In the genomic region with DNA sequence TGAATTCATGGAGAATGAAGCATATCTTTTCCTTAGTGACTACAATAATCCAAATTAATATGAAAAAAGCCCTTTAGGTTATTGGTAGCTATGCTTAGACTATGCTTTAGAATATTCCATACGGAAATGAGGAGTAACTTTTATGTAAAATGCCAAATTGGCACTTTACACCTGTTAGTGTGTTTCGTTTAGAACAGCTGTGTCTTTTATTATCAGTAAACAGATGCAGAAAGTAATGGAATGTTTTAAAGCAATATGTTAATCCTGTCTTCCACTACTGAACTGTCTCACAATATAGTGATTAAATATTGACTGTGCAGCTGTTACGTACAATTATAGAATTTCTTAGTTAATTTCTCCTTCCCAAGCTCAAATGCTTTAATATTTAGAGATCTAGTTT, we compare ENCODE assay signal across 34 cellular contexts.
"Had no signal": no experiment of that assay in that cellular context is flagged by ENCODE, and none has a peak within 500 bp of the region (broad histone marks: within the 10 kb centered on the region; RNA-seq: fewer than 3 reads in every experiment).

No MANE protein-coding gene starts in this region.

- H3K27ac ChIP-seq: brain microvascular endothelial cell, coronary artery, dorsolateral prefrontal cortex, foreskin keratinocyte, gastrocnemius medialis, heart right ventricle, WERI-Rb-1 had no signal

- H3K36me3 ChIP-seq: brain microvascular endothelial cell, gastrocnemius medialis, heart right ventricle, WERI-Rb-1 had no signal

- FAIRE-seq: astrocyte, bronchial epithelial cell had no signal

- H3K4me3 Mint-ChIP-seq: activated B cell treated with CpG ODN at 0.5 μM for 24 hours; activated CD8-positive, alpha-beta T cell treated with anti-CD3 and anti-CD28 coated beads for 36 hours; activated naive CD8-positive, alpha-beta T cell; activated T-cell treated with anti-CD3 and anti-CD28 coated beads, Interleukin-2, amount 50 U/mL, for 4 hours; activated T-helper 17 cell treated with anti-CD3 and anti-CD28 coated beads, Interleukin-2, amount 50 U/mL, for 72 hours; central memory CD8-positive, alpha-beta T cell; dendritic cell treated with granulocyte-macrophage colony-stimulating factor and Interleukin-4, amounts not matched to agents 40 ng/mL and 50 ng/mL, for 4 days; endodermal cell; T-helper 1 cell treated with Interleukin-12 subunit alpha and Interleukin-12 subunit beta and Interleukin-4 antibody, amounts not matched to agents 30 μg/mL and 1 μg/mL, for 36 hours; T-helper 2 cell treated with Interferon-gamma antibody and Interleukin-4, amounts not matched to agents 5 μg/mL and 100 μg/mL, for 36 hours had no signal

- H3K9me3 ChIP-seq: gastrocnemius medialis had no signal

- H3K27me3 Mint-ChIP-seq: activated B cell treated with CpG ODN at 0.5 μM for 24 hours; dendritic cell treated with granulocyte-macrophage colony-stimulating factor and Interleukin-4, amounts not matched to agents 40 ng/mL and 50 ng/mL, for 4 days had no signal

- H3K4me3 ChIP-seq: coronary artery, dorsolateral prefrontal cortex, gastrocnemius medialis, heart right ventricle had no signal

- H3K36me3 Mint-ChIP-seq: activated naive CD8-positive, alpha-beta T cell had no signal

- H3K4me1 Mint-ChIP-seq: activated B cell treated with CpG ODN at 0.5 μM for 24 hours; activated T-helper 17 cell treated with anti-CD3 and anti-CD28 coated beads, Interleukin-2, amount 50 U/mL, for 72 hours; central memory CD8-positive, alpha-beta T cell; endodermal cell had no signal

- ATAC-seq: activated CD4-positive, CD25-positive, alpha-beta regulatory T cell treated with anti-CD3 and anti-CD28 coated beads, Interleukin-2, amount 50 U/mL, for 24 hours; activated CD8-positive, alpha-beta T cell treated with anti-CD3 and anti-CD28 coated beads for 36 hours; activated T-cell treated with anti-CD3 and anti-CD28 coated beads, Interleukin-2, amount 50 U/mL, for 4 hours; activated T-helper 17 cell treated with anti-CD3 and anti-CD28 coated beads, Interleukin-2, amount 50 U/mL, for 72 hours; esophagus mucosa; foreskin keratinocyte; gastrocnemius medialis; heart right ventricle had no signal

- H3K27me3 ChIP-seq: brain microvascular endothelial cell, dorsolateral prefrontal cortex, foreskin keratinocyte, gastrocnemius medialis, heart right ventricle had no signal

- H3K27ac Mint-ChIP-seq: activated B cell treated with CpG ODN at 0.5 μM for 24 hours; activated CD8-positive, alpha-beta T cell treated with anti-CD3 and anti-CD28 coated beads for 36 hours; activated naive CD8-positive, alpha-beta T cell; activated T-helper 17 cell treated with anti-CD3 and anti-CD28 coated beads, Interleukin-2, amount 50 U/mL, for 72 hours; dendritic cell treated with granulocyte-macrophage colony-stimulating factor and Interleukin-4, amounts not matched to agents 40 ng/mL and 50 ng/mL, for 4 days; endodermal cell; T-helper 1 cell treated with Interleukin-12 subunit alpha and Interleukin-12 subunit beta and Interleukin-4 antibody, amounts not matched to agents 30 μg/mL and 1 μg/mL, for 36 hours; T-helper 2 cell treated with Interferon-gamma antibody and Interleukin-4, amounts not matched to agents 5 μg/mL and 100 μg/mL, for 36 hours had no signal

- H3K4me1 ChIP-seq: foreskin keratinocyte, gastrocnemius medialis, heart right ventricle had no signal

- DNase-seq: activated B cell treated with CpG ODN at 0.5 μM for 24 hours; activated CD4-positive, alpha-beta T cell treated with anti-CD3 and anti-CD28 coated beads for 48 hours; activated CD4-positive, alpha-beta T cell treated with anti-CD3 and anti-CD28 coated beads, Interleukin-2, amount 50 U/mL, for 1 hour; activated CD4-positive, alpha-beta T cell treated with anti-CD3 and anti-CD28 coated beads, Interleukin-2, amount 50 U/mL, for 48 hours; activated CD8-positive, alpha-beta memory T cell treated with anti-CD3 and anti-CD28 coated beads for 24 hours; activated CD8-positive, alpha-beta T cell treated with anti-CD3 and anti-CD28 coated beads for 36 hours; activated effector memory CD4-positive, alpha-beta T cell treated with Interleukin-2 at 50 U/mL for 16 hours; activated gamma-delta T cell treated with Interleukin-2 at 50 U/mL for 16 hours; activated naive CD4-positive, alpha-beta T cell treated with anti-CD3 and anti-CD28 coated beads, Interleukin-2, amount 50 U/mL, for 16 hours; activated naive CD4-positive, alpha-beta T cell treated with Interleukin-2 at 50 U/mL for 16 hours; activated T-cell treated with anti-CD3 and anti-CD28 coated beads, Interleukin-2, amount 50 U/mL, for 4 hours; amniotic stem cell; anterior cingulate cortex; brain microvascular endothelial cell; dorsolateral prefrontal cortex; effector memory CD4-positive, alpha-beta T cell; endodermal cell; foreskin keratinocyte; gastrocnemius medialis; glutamatergic neuron; heart right ventricle; T1000; WERI-Rb-1 had no signal
